Comparison of ENCODE assay signal across 1 cellular context in genomic region chr4:174283507-174284180, GRCh38.
TF ChIP-seq lines count a peak whose summit lies in the region.

A gene with protein sequence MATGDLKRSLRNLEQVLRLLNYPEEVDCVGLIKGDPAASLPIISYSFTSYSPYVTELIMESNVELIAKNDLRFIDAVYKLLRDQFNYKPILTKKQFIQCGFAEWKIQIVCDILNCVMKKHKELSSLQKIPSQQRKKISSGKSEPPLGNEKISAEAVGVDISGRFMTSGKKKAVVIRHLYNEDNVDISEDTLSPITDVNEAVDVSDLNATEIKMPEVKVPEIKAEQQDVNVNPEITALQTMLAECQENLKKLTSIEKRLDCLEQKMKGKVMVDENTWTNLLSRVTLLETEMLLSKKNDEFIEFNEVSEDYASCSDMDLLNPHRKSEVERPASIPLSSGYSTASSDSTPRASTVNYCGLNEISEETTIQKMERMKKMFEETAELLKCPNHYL (plus strand): TSS chr4:174283911. CDS start chr4:174299122, 15,211 bp downstream.
TSS of gene FBXO8 (minus strand) at chr4:174283667. CDS start at chr4:174263092, 20,575 bp downstream.

TF ChIP-seq in HepG2, 621 proteins besides CTCF, POLR2A, EP300 and RAD21 (continued from another document and continues in another):
- TF ChIP-seq RERE (CRISPR knock-in tag; IDR thresholded peaks at IDR 0.05; ENCODE audit: low read depth) = no peak
- TF ChIP-seq RXRB (CRISPR knock-in tag; IDR thresholded peaks at IDR 0.05; ENCODE audit: borderline replicate concordance) = no peak
- TF ChIP-seq HES4 (CRISPR knock-in tag; IDR thresholded peaks at IDR 0.05; ENCODE audit: borderline replicate concordance) = peak; percentile 76
- TF ChIP-seq ZNF773 (CRISPR knock-in tag; IDR thresholded peaks at IDR 0.05; ENCODE audit: borderline replicate concordance) = peak; percentile 78; the same call in 1 of the 2 replicates
- 0 out of 2 replicates have a peak, but pooled peaks have one; percentile 44 for TF ChIP-seq SNAI1 (CRISPR knock-in tag; IDR thresholded peaks at IDR 0.05; ENCODE audit: borderline replicate concordance)
- no peak for TF ChIP-seq ZFP41 (CRISPR knock-in tag; IDR thresholded peaks at IDR 0.05; ENCODE audit: borderline replicate concordance)
- TF ChIP-seq ZNF232 (CRISPR knock-in tag; IDR thresholded peaks at IDR 0.05; ENCODE audit: borderline replicate concordance) = peak; percentile 32; the same call in 1 of the 2 replicates
- peak; percentile 47; the same call in 1 of the 2 replicates for TF ChIP-seq MED1 (CRISPR knock-in tag; IDR thresholded peaks at IDR 0.05)
- peak; percentile 50; the same call in 1 of the 2 replicates for TF ChIP-seq ARID5B (CRISPR knock-in tag; IDR thresholded peaks at IDR 0.05)
- TF ChIP-seq ZNF326 (CRISPR knock-in tag; IDR thresholded peaks at IDR 0.05; ENCODE audit: borderline replicate concordance) = no peak
- 0 out of 2 replicates have a peak, but pooled peaks have one; percentile 3 for TF ChIP-seq SKIL (CRISPR knock-in tag; IDR thresholded peaks at IDR 0.05; ENCODE audit: borderline replicate concordance)
- TF ChIP-seq, protein P1, sequence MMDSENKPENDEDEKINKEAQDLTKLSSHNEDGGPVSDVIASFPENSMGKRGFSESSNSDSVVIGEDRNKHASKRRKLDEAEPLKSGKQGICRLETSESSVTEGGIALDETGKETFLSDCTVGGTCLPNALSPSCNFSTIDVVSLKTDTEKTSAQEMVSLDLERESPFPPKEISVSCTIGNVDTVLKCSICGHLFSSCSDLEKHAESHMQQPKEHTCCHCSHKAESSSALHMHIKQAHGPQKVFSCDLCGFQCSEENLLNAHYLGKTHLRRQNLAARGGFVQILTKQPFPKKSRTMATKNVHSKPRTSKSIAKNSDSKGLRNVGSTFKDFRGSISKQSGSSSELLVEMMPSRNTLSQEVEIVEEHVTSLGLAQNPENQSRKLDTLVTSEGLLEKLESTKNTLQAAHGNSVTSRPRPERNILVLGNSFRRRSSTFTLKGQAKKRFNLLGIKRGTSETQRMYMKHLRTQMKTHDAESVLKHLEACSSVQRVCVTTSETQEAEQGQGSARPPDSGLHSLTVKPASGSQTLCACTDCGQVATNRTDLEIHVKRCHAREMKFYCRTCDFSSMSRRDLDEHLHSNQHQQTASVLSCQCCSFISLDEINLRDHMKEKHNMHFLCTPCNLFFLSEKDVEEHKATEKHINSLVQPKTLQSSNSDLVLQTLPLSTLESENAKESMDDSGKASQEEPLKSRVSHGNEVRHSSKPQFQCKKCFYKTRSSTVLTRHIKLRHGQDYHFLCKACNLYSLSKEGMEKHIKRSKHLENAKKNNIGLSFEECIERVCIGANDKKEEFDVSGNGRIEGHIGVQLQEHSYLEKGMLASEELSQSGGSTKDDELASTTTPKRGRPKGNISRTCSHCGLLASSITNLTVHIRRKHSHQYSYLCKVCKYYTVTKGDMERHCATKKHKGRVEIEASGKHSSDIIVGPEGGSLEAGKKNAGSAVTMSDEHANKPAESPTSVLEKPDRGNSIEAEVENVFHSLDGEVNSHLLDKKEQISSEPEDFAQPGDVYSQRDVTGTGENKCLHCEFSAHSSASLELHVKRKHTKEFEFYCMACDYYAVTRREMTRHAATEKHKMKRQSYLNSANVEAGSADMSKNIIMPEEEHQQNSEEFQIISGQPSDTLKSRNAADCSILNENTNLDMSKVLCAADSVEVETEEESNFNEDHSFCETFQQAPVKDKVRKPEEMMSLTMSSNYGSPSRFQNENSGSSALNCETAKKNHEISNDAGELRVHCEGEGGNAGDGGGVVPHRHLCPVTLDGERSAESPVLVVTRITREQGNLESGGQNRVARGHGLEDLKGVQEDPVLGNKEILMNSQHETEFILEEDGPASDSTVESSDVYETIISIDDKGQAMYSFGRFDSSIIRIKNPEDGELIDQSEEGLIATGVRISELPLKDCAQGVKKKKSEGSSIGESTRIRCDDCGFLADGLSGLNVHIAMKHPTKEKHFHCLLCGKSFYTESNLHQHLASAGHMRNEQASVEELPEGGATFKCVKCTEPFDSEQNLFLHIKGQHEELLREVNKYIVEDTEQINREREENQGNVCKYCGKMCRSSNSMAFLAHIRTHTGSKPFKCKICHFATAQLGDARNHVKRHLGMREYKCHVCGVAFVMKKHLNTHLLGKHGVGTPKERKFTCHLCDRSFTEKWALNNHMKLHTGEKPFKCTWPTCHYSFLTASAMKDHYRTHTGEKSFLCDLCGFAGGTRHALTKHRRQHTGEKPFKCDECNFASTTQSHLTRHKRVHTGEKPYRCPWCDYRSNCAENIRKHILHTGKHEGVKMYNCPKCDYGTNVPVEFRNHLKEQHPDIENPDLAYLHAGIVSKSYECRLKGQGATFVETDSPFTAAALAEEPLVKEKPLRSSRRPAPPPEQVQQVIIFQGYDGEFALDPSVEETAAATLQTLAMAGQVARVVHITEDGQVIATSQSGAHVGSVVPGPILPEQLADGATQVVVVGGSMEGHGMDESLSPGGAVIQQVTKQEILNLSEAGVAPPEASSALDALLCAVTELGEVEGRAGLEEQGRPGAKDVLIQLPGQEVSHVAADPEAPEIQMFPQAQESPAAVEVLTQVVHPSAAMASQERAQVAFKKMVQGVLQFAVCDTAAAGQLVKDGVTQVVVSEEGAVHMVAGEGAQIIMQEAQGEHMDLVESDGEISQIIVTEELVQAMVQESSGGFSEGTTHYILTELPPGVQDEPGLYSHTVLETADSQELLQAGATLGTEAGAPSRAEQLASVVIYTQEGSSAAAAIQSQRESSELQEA (CRISPR knock-in tag; IDR thresholded peaks at IDR 0.05; ENCODE audit: not compliant biosample characterization) = no peak
- TF ChIP-seq ZMYM4 (CRISPR knock-in tag; IDR thresholded peaks at IDR 0.05) = peak; percentile 87
- TF ChIP-seq PAX8 (CRISPR knock-in tag; IDR thresholded peaks at IDR 0.05; ENCODE audit: borderline replicate concordance) = no peak
- TF ChIP-seq ZBTB8A (CRISPR knock-in tag; IDR thresholded peaks at IDR 0.05; ENCODE audit: borderline replicate concordance, low read depth) = peak; percentile 64; the same call in 1 of the 2 replicates
- TF ChIP-seq IKZF5 (CRISPR knock-in tag; IDR thresholded peaks at IDR 0.05) = peak; percentile 61; the same call in 1 of the 2 replicates
- peak; percentile 44; the same call in 1 of the 2 replicates for TF ChIP-seq TBX2 (CRISPR knock-in tag; IDR thresholded peaks at IDR 0.05; ENCODE audit: borderline replicate concordance)
- TF ChIP-seq KLF6 (CRISPR knock-in tag; IDR thresholded peaks at IDR 0.05) = no peak; the same call in 1 of the 2 replicates
- peak; percentile 58; the same call in 1 of the 2 replicates for TF ChIP-seq MEF2D (CRISPR knock-in tag; IDR thresholded peaks at IDR 0.05)
- TF ChIP-seq ZNF264 (CRISPR knock-in tag; IDR thresholded peaks at IDR 0.05) = peak; percentile 65; the same call in 1 of the 2 replicates
- peak; percentile 80; the same call in 1 of the 2 replicates for TF ChIP-seq MYC (CRISPR knock-in tag; IDR thresholded peaks at IDR 0.05; ENCODE audit: borderline replicate concordance)
- TF ChIP-seq NCOR1 (IDR thresholded peaks at IDR 0.05; ENCODE audit: borderline replicate concordance, low read length) = no peak
- TF ChIP-seq NRL (CRISPR knock-in tag; IDR thresholded peaks at IDR 0.05; ENCODE audit: borderline replicate concordance) = peak; percentile 42
- TF ChIP-seq ELF3 (CRISPR knock-in tag; IDR thresholded peaks at IDR 0.05) = 0 out of 2 replicates have a peak, but pooled peaks have one; percentile 20
- TF ChIP-seq ZNF234 (CRISPR knock-in tag; conservative IDR thresholded peaks at IDR 0.05) = no peak
- peak; percentile 81 for TF ChIP-seq E2F1 (CRISPR knock-in tag; IDR thresholded peaks at IDR 0.05)
- TF ChIP-seq, protein P2, sequence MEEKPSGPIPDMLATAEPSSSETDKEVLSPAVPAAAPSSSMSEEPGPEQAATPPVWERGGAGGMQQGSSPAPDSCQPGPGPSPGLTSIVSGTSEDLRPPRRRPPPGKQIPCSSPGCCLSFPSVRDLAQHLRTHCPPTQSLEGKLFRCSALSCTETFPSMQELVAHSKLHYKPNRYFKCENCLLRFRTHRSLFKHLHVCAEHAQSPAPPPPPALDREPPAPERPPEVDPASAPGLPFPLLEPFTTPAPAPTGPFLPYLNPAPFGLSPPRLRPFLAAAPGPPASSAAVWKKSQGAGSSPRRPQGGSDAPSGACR (CRISPR knock-in tag; IDR thresholded peaks at IDR 0.05) = peak; percentile 80; the same call in 1 of the 2 replicates
